8 cellular contexts compared by ENCODE assay signal in genomic region chrX:12976819-12977758, GRCh38. TPM values are rescaled to one million over a fixed set of nuclear protein-coding genes. Genes with fewer than 3 reads are reported as not detected.
DNase-seq lines count a peak whose midpoint lies in the region; ATAC-seq and TF ChIP-seq lines count a peak whose summit lies in the region.
"Not testable (repeated sequence)": the region's sequence is repeated elsewhere in the genome, so short reads cannot be mapped to it uniquely, and the experiment has no call there.

No MANE protein-coding gene starts in this region.

- not testable (repeated sequence) for H3K27ac Mint-ChIP-seq in Caco-2 (ENCODE audit: unreplicated experiment); neural progenitor cell
- H3K27ac Mint-ChIP-seq in activated T-helper 2 cell treated with anti-CD3 and anti-CD28 coated beads, Interferon-gamma antibody, Interleukin-2, Interleukin-4, amounts not matched to agents 10 μg/mL and 5 μg/mL and 100 μg/mL, durations not matched to agents 14 hours and 24 hours and 36 hours, result peak overlapping the region; percentile 95

- peaks cover 47% of the 10 kb centered on the region for H3K79me2 ChIP-seq in neural progenitor cell (ENCODE audit: low read depth)

- intact Hi-C loops in Caco-2 (cut with micrococcal nuclease; ENCODE audit: unreplicated experiment), result loop anchor here (1.0 to 10.0 kb wide), 4 partner anchors 52 to 358 kb away; no protein-coding TSS in a partner anchor
- intact Hi-C loops in Panc1 (cut with micrococcal nuclease; ENCODE audit: unreplicated experiment), result loop anchor here (10.0 kb wide), 2 partner anchors 98 to 508 kb away; no protein-coding TSS in a partner anchor
- intact Hi-C loops in activated T-helper 2 cell treated with anti-CD3 and anti-CD28 coated beads, Interferon-gamma antibody, Interleukin-2, Interleukin-4, amounts not matched to agents 10 μg/mL and 5 μg/mL and 100 μg/mL, durations not matched to agents 14 hours and 24 hours and 36 hours (cut with micrococcal nuclease), result loop anchor here (5.0 kb wide), 1 partner anchor 35 kb away; no protein-coding TSS in a partner anchor
- intact Hi-C loops in dorsolateral prefrontal cortex (cut with DNase I), result loop anchor here (5.0 kb wide), 2 partner anchors 115 to 510 kb away; no protein-coding TSS in a partner anchor

- DNase-seq in Caco-2; Panc1 (ENCODE audit: low read depth, low spot score); activated T-helper 2 cell treated with anti-CD3 and anti-CD28 coated beads, Interferon-gamma antibody, Interleukin-2, Interleukin-4, amounts not matched to agents 10 μg/mL and 5 μg/mL and 100 μg/mL, durations not matched to agents 14 hours and 24 hours and 36 hours (ENCODE audit: low spot score); dorsolateral prefrontal cortex; neural progenitor cell (ENCODE audit: low spot score): not testable (repeated sequence)

- POLR2A ChIA-PET in Caco-2 (lab: Charles Lee), result interaction anchor here (1.0 kb wide), 1 partner anchor 511 kb away, joined by 8 read pairs; no protein-coding TSS in a partner anchor
- POLR2A ChIA-PET in Panc1 (lab: Charles Lee), result not testable (repeated sequence)

- H3K27me3 Mint-ChIP-seq in Caco-2 (ENCODE audit: insufficient read depth, unreplicated experiment); activated T-helper 2 cell treated with anti-CD3 and anti-CD28 coated beads, Interferon-gamma antibody, Interleukin-2, Interleukin-4, amounts not matched to agents 10 μg/mL and 5 μg/mL and 100 μg/mL, durations not matched to agents 14 hours and 24 hours and 36 hours (ENCODE audit: low read depth); neural progenitor cell (ENCODE audit: insufficient read depth, low read depth): not testable (repeated sequence)

- peaks cover 37% of the 10 kb centered on the region for H3F3A ChIP-seq in neural progenitor cell (ENCODE audit: low read depth)

- not testable (repeated sequence) for H3K9ac ChIP-seq in iPS-15b (ENCODE audit: low read depth, low read length); neural progenitor cell

- H2AFZ ChIP-seq in neural progenitor cell (replicated peaks), result not testable (repeated sequence)

- CTCF ChIA-PET in Caco-2 (lab: Charles Lee), result interaction anchor here (0.8 kb wide), 1 partner anchor 30 kb away, joined by 3 read pairs; no protein-coding TSS in a partner anchor
- CTCF ChIA-PET in Panc1 (lab: Charles Lee), result not testable (repeated sequence)

- H3K4me3 Mint-ChIP-seq in Caco-2 (ENCODE audit: unreplicated experiment) (peak overlapping the region; percentile 97), neural progenitor cell (peak overlapping the region; percentile 97)
- peak overlapping the region; percentile 84 for H3K4me3 Mint-ChIP-seq in activated T-helper 2 cell treated with anti-CD3 and anti-CD28 coated beads, Interferon-gamma antibody, Interleukin-2, Interleukin-4, amounts not matched to agents 10 μg/mL and 5 μg/mL and 100 μg/mL, durations not matched to agents 14 hours and 24 hours and 36 hours (ENCODE audit: low read depth)

- not testable (repeated sequence) for H3K9me3 Mint-ChIP-seq in Caco-2 (ENCODE audit: unreplicated experiment); activated T-helper 2 cell treated with anti-CD3 and anti-CD28 coated beads, Interferon-gamma antibody, Interleukin-2, Interleukin-4, amounts not matched to agents 10 μg/mL and 5 μg/mL and 100 μg/mL, durations not matched to agents 14 hours and 24 hours and 36 hours; neural progenitor cell

- H3K4me1 Mint-ChIP-seq in Caco-2 (ENCODE audit: low read depth, unreplicated experiment) (peaks cover 10% of the 10 kb centered on the region), neural progenitor cell (peaks cover 39% of the 10 kb centered on the region)
- peaks cover 24% of the 10 kb centered on the region for H3K4me1 Mint-ChIP-seq in activated T-helper 2 cell treated with anti-CD3 and anti-CD28 coated beads, Interferon-gamma antibody, Interleukin-2, Interleukin-4, amounts not matched to agents 10 μg/mL and 5 μg/mL and 100 μg/mL, durations not matched to agents 14 hours and 24 hours and 36 hours (ENCODE audit: low read depth)

- peak overlapping the region; percentile 96 for H3K27ac ChIP-seq in Panc1 (ENCODE audit: low read length)
- H3K27ac ChIP-seq in dorsolateral prefrontal cortex, result peak overlapping the region in 49 of 59 donors; percentile 3 to 98 (median 91)
- not testable (repeated sequence) for H3K27ac ChIP-seq in neural progenitor cell
- peak overlapping the region; percentile 81 for H3K27ac ChIP-seq in thymus (ENCODE audit: low read depth)

- H3K4me1 ChIP-seq in Caco-2; thymus (ENCODE audit: control insufficient read depth, insufficient read depth, low read length): not testable (repeated sequence)
- H3K4me1 ChIP-seq in Panc1 (ENCODE audit: control insufficient read depth, insufficient read depth, low read length), result peaks cover 12% of the 10 kb centered on the region; the same call in 1 of the 2 replicates
- H3K4me1 ChIP-seq in iPS-15b (ENCODE audit: control insufficient read depth, insufficient read depth, low read length), result peaks cover 27% of the 10 kb centered on the region
- peaks cover 37% of the 10 kb centered on the region for H3K4me1 ChIP-seq in neural progenitor cell

- not testable (repeated sequence) for TF ChIP-seq CTCF in Caco-2 (IDR thresholded peaks at IDR 0.05; ENCODE audit: insufficient read depth in 1 of 2, low read depth in 1 of 2, low read length in 1 of 2, severe bottlenecking in 1 of 2, unreplicated experiment in 1 of 2); Panc1 (IDR thresholded peaks at IDR 0.05); dorsolateral prefrontal cortex (IDR thresholded peaks at IDR 0.05 in 54 of 56, conservative IDR thresholded peaks at IDR 0.05 in 2 of 56; ENCODE audit: low read depth in 1 of 56, partially characterized antibody in 56 of 56); neural progenitor cell (IDR thresholded peaks at IDR 0.05)

- H3K36me3 ChIP-seq in Caco-2 (ENCODE audit: control insufficient read depth, insufficient read depth, low read length); Panc1 (ENCODE audit: control insufficient read depth, insufficient read depth, low read length); iPS-15b (ENCODE audit: control insufficient read depth, insufficient read depth, low read length); neural progenitor cell; thymus (ENCODE audit: control insufficient read depth, insufficient read depth): not testable (repeated sequence)

- H3K27me3 ChIP-seq in Caco-2 (replicated peaks; ENCODE audit: control insufficient read depth, insufficient read depth, low read length); Panc1 (ENCODE audit: control insufficient read depth, insufficient read depth, low read length); iPS-15b (ENCODE audit: control insufficient read depth, insufficient read depth, low read length); neural progenitor cell; thymus (ENCODE audit: control insufficient read depth, insufficient read depth): not testable (repeated sequence)
- H3K27me3 ChIP-seq in dorsolateral prefrontal cortex, result peaks cover 0 to 64% (median 11%) of the 10 kb centered on the region in 45 donors

- WGBS in thymus, result 3% methylated on average over 12 of the region's 12 CpGs

- H3K4me3 ChIP-seq in Caco-2 (ENCODE audit: low read depth, low read length), result not testable (repeated sequence)
- H3K4me3 ChIP-seq in Panc1 (ENCODE audit: low read depth in 2 of 2, low read length in 2 of 2), result peak overlapping the region; percentile 68 to 80
- H3K4me3 ChIP-seq in dorsolateral prefrontal cortex, result peak overlapping the region; percentile 30 to 91 (median 75)
- H3K4me3 ChIP-seq in iPS-15b (ENCODE audit: low read depth, low read length), result peak overlapping the region; percentile 95
- H3K4me3 ChIP-seq in neural progenitor cell, result peak overlapping the region; percentile 97
- H3K4me3 ChIP-seq in thymus (ENCODE audit: low read length), result peak overlapping the region; percentile 80

- H3K4me2 ChIP-seq in neural progenitor cell, result peak overlapping the region; percentile 87

- H4K20me1 ChIP-seq in neural progenitor cell (ENCODE audit: low read depth), result peaks cover 26% of the 10 kb centered on the region

- H3K36me3 Mint-ChIP-seq in Caco-2 (ENCODE audit: insufficient read depth, unreplicated experiment), result peaks cover 42% of the 10 kb centered on the region
- peaks cover 50% of the 10 kb centered on the region for H3K36me3 Mint-ChIP-seq in activated T-helper 2 cell treated with anti-CD3 and anti-CD28 coated beads, Interferon-gamma antibody, Interleukin-2, Interleukin-4, amounts not matched to agents 10 μg/mL and 5 μg/mL and 100 μg/mL, durations not matched to agents 14 hours and 24 hours and 36 hours (ENCODE audit: low read depth)
- not testable (repeated sequence) for H3K36me3 Mint-ChIP-seq in neural progenitor cell

- peak; percentile 0 for ATAC-seq in HG03060 (IDR thresholded peaks at IDR 0.05; ENCODE audit: low read depth, unreplicated experiment)
- not testable (repeated sequence) for ATAC-seq in Panc1

- not testable (repeated sequence) for H3K9me3 ChIP-seq in Caco-2; Panc1 (ENCODE audit: control insufficient read depth, insufficient read depth, low read depth, low read length); iPS-15b (ENCODE audit: control insufficient read depth, insufficient read depth, low read length); neural progenitor cell (ENCODE audit: low read depth); thymus (ENCODE audit: control insufficient read depth)

- BruUV-seq in Caco-2 (replicated peaks; lab: Mats Ljungman, UMichigan), result not testable (repeated sequence)
- BruUV-seq in Panc1 (replicated peaks; lab: Mats Ljungman, UMichigan), result TSS peak; percentile 97

- in situ Hi-C loops in Panc1 (cut with HindIII; ENCODE audit: low pct_unique_long_range_greater_than_20kb, low sequenced_read_pairs), result not testable (repeated sequence)

RNA-seq across cellular contexts. Expression of gene TMSB4X, which starts 2.2 kb away (rescaled TPM):
- total RNA-seq in Caco-2 (2022), result 1,007 and 1,095 TPM in 2 replicates
- 2,928 TPM for total RNA-seq in Panc1 (2021; ENCODE audit: unreplicated experiment)
- 5,442 TPM for polyA plus RNA-seq in Panc1 (2012; ENCODE audit: insufficient read length)
- 7,759 and 7,983 TPM in 2 replicates for total RNA-seq in activated T-helper 2 cell treated with anti-CD3 and anti-CD28 coated beads, Interferon-gamma antibody, Interleukin-2, Interleukin-4, amounts not matched to agents 10 μg/mL and 5 μg/mL and 100 μg/mL, durations not matched to agents 14 hours and 24 hours and 36 hours
- total RNA-seq in dorsolateral prefrontal cortex, result 1,000 to 10,000 TPM; 1,088 to 2,217 (median 1,674) TPM
- 2,407 and 3,462 TPM in 2 replicates for total RNA-seq in neural progenitor cell (ENCODE audit: low replicate concordance)
- 12,473 TPM for polyA plus RNA-seq in thymus
